14 cellular contexts compared by ENCODE assay signal in genomic region chr4:139762715-139763114, GRCh38.
DNase-seq lines count a peak whose midpoint lies in the region; ATAC-seq, FAIRE-seq and TF ChIP-seq lines count a peak whose summit lies in the region.
"Had no signal": no experiment of that assay in that cellular context is flagged by ENCODE, and none has a peak within 500 bp of the region (broad histone marks: within the 10 kb centered on the region; RNA-seq: fewer than 3 reads in every experiment).

No MANE protein-coding gene starts in this region.

- 67% methylated on average over 5 of the region's 5 CpGs for WGBS in liver
- WGBS in HepG2 (ENCODE audit: low lambda C conversion rate) = 51% methylated on average over 5 of the region's 5 CpGs
- 28 to 38% (median 36%) methylated on average over 5 of the region's 5 CpGs for WGBS in psoas muscle, 3 donors

- no peak overlapping the region for H3K4me3 ChIP-seq in liver (ENCODE audit: low read depth in 1 of 3, low read length in 3 of 3)
- H3K4me3 ChIP-seq in HepG2 (replicated peaks in 1 of 3; ENCODE audit: insufficient read depth in 1 of 3, low read depth in 2 of 3, low read length in 3 of 3) = no peak overlapping the region
- peak overlapping the region; percentile 51 for H3K4me3 ChIP-seq in psoas muscle
- H3K4me3 ChIP-seq: tibial nerve had no signal

- BruUV-seq in HepG2 (replicated peaks; lab: Mats Ljungman, UMichigan) = no TSS peak

- H3K9ac ChIP-seq in liver (ENCODE audit: low read depth in 1 of 2, low read length in 2 of 2) = no peak overlapping the region
- H3K9ac ChIP-seq in HepG2 (ENCODE audit: insufficient read depth, low read depth, low read length) = no peak overlapping the region

- no peak for TF ChIP-seq EP300 in HepG2 (IDR thresholded peaks at IDR 0.05; ENCODE audit: low read depth in 2 of 2, low read length in 2 of 2)
- no peak for TF ChIP-seq EP300 in HepG2 (CRISPR knock-in tag; IDR thresholded peaks at IDR 0.05; ENCODE audit: borderline replicate concordance)

- no peak for FAIRE-seq in HepG2 (lab: Jason Lieb, UNC)

- DNase-seq in HepG2 (ENCODE audit: low spot score) = no peak
- no peak for DNase-seq in left ventricle myocardium superior
- DNase-seq in psoas muscle = no peak
- no peak for DNase-seq in NCI-H146 (lab: John Stamatoyannopoulos, UW)
- no peak for DNase-seq in SW 1271 (lab: John Stamatoyannopoulos, UW)
- DNase-seq in NCI-H2107 (lab: John Stamatoyannopoulos, UW) = no peak
- DNase-seq in iPS-NIHi11 (ENCODE audit: low spot score) = no peak
- DNase-seq: activated CD4-positive, alpha-beta T cell treated with anti-CD3 and anti-CD28 coated beads for 4 hours; activated naive CD8-positive, alpha-beta T cell treated with anti-CD3 and anti-CD28 coated beads, Interleukin-2, amount 10 ng/mL, durations not matched to agents 7 days and 5 days; CD4-positive, alpha-beta memory T cell; NCI-H1930; RPMI8226 had no signal

- no peaks in the 10 kb centered on the region for H3K9me3 ChIP-seq in liver (ENCODE audit: control insufficient read depth in 4 of 4, low read length in 3 of 4)
- H3K9me3 ChIP-seq in HepG2 (ENCODE audit: low read length) = no peaks in the 10 kb centered on the region
- no peaks in the 10 kb centered on the region for H3K9me3 ChIP-seq in psoas muscle
- H3K9me3 ChIP-seq: tibial nerve had no signal

- no peak for ATAC-seq in HepG2
- peak; percentile 42 for ATAC-seq in left ventricle myocardium superior
- ATAC-seq in psoas muscle = peak in 2 of 4 donors; percentile 6 to 17

- H2AFZ ChIP-seq in HepG2 (ENCODE audit: low read length) = no peak overlapping the region

- intact Hi-C loops in HepG2 (cut with micrococcal nuclease; ENCODE audit: unreplicated experiment) = loop anchor here (5.0 kb wide), 1 partner anchor 95 kb away; no protein-coding TSS in a partner anchor
- intact Hi-C loops in left ventricle myocardium superior (cut with micrococcal nuclease) = no loop called here
- intact Hi-C loops in psoas muscle (cut with DNase I) = loop anchor here in 1 of 2 donors (2.0 kb wide), 1 partner anchor 22 kb away; no protein-coding TSS in a partner anchor

- no peak overlapping the region for H3K4me2 ChIP-seq in HepG2 (ENCODE audit: low read depth, low read length)

- H3K27me3 ChIP-seq in liver (ENCODE audit: control insufficient read depth in 4 of 4, insufficient read depth in 4 of 4, low read length in 3 of 4) (no peaks in the 10 kb centered on the region), HepG2 (ENCODE audit: control insufficient read depth in 1 of 2, insufficient read depth in 2 of 2, low read length in 2 of 2) (peaks cover 0 to 4% of the 10 kb centered on the region in 2 experiments; a peak in 2 of 5 replicates), psoas muscle (ENCODE audit: insufficient read depth in 3 of 3, low read length in 2 of 3) (no peaks in the 10 kb centered on the region)
- H3K27me3 ChIP-seq: tibial nerve had no signal

- no peak for TF ChIP-seq CTCF in liver (IDR thresholded peaks at IDR 0.05; ENCODE audit: low read depth, low read length, missing input control)
- no peak for TF ChIP-seq CTCF in HepG2 (CRISPR knock-in tag; IDR thresholded peaks at IDR 0.05)
- TF ChIP-seq CTCF in psoas muscle (IDR thresholded peaks at IDR 0.05) = no peak

- H4K20me1 ChIP-seq in HepG2 (ENCODE audit: insufficient read depth, low read length) = no peaks in the 10 kb centered on the region

- no peaks in the 10 kb centered on the region for H3K36me3 ChIP-seq in liver (ENCODE audit: control insufficient read depth in 4 of 4, insufficient read depth in 3 of 4, low read depth in 1 of 4, low read length in 3 of 4)
- H3K36me3 ChIP-seq in HepG2 (replicated peaks in 1 of 2; ENCODE audit: control insufficient read depth in 1 of 2, insufficient read depth in 2 of 2, low read length in 2 of 2) = no peaks in the 10 kb centered on the region
- H3K36me3 ChIP-seq in psoas muscle (ENCODE audit: insufficient read depth in 1 of 2, low read depth in 1 of 2) = no peaks in the 10 kb centered on the region
- H3K36me3 ChIP-seq: tibial nerve had no signal

- H3K27ac ChIP-seq in liver (ENCODE audit: low read depth in 1 of 2, low read length in 2 of 2) (peak overlapping the region in 1 of 2 donors; percentile 11), HepG2 (ENCODE audit: extremely low read length, insufficient read depth, low read length) (no peak overlapping the region), psoas muscle (peak overlapping the region; percentile 87)

- in situ Hi-C loops in HepG2 (cut with HindIII; ENCODE audit: extremely low pct_ligation_motif_present, low pct_unique_long_range_greater_than_20kb) = no loop called here

- POLR2A ChIA-PET in HepG2 (lab: Yijun Ruan, JAX) = no interaction called here

- CTCF ChIA-PET in HepG2 (lab: Yijun Ruan, JAX; ENCODE audit: low intra/inter-chr PET ratio, low total read pairs) = no interaction called here

- no peak for TF ChIP-seq POLR2A in HepG2 (IDR thresholded peaks at IDR 0.05; ENCODE audit: insufficient read depth in 1 of 2, low read depth in 2 of 2, low read length in 2 of 2)

- peaks cover 1 to 11% (median 10%) of the 10 kb centered on the region in 4 donors for H3K4me1 ChIP-seq in liver (ENCODE audit: control insufficient read depth in 4 of 4, insufficient read depth in 4 of 4, low read length in 3 of 4)
- peaks cover 31% of the 10 kb centered on the region for H3K4me1 ChIP-seq in HepG2 (ENCODE audit: insufficient read depth, low read length)
- H3K4me1 ChIP-seq in psoas muscle = peaks cover 57% of the 10 kb centered on the region

- TF ChIP-seq RAD21 in liver (IDR thresholded peaks at IDR 0.05) (peak in 1 of 2 donors; percentile 19), HepG2 (CRISPR knock-in tag; IDR thresholded peaks at IDR 0.05) (no peak)

- no peaks in the 10 kb centered on the region for H3K79me2 ChIP-seq in HepG2 (ENCODE audit: insufficient read depth, low read length)

TF ChIP-seq in liver, 16 proteins besides CTCF, POLR2A, EP300 and RAD21:
- TF ChIP-seq GABPA (IDR thresholded peaks at IDR 0.05 in 1 of 2, conservative IDR thresholded peaks at IDR 0.05 in 1 of 2) (no peak), NR2F2 (IDR thresholded peaks at IDR 0.05) (peak; percentile 79)
TF ChIP-seq in liver: peak in this region for 1.

TF ChIP-seq in HepG2, 621 proteins besides CTCF, POLR2A, EP300 and RAD21 (continues in another document):
- TF ChIP-seq RFXAP (CRISPR knock-in tag; IDR thresholded peaks at IDR 0.05; ENCODE audit: borderline replicate concordance) (no peak), SCMH1 (CRISPR knock-in tag; IDR thresholded peaks at IDR 0.05; ENCODE audit: borderline replicate concordance) (no peak), PHF5A (CRISPR knock-in tag; IDR thresholded peaks at IDR 0.05; ENCODE audit: low read depth, unreplicated experiment) (no peak), ZBTB40 (IDR thresholded peaks at IDR 0.05) (no peak), ZBTB40 (CRISPR knock-in tag; IDR thresholded peaks at IDR 0.05) (no peak)
